23 cellular contexts compared by ENCODE assay signal in the genomic region with DNA sequence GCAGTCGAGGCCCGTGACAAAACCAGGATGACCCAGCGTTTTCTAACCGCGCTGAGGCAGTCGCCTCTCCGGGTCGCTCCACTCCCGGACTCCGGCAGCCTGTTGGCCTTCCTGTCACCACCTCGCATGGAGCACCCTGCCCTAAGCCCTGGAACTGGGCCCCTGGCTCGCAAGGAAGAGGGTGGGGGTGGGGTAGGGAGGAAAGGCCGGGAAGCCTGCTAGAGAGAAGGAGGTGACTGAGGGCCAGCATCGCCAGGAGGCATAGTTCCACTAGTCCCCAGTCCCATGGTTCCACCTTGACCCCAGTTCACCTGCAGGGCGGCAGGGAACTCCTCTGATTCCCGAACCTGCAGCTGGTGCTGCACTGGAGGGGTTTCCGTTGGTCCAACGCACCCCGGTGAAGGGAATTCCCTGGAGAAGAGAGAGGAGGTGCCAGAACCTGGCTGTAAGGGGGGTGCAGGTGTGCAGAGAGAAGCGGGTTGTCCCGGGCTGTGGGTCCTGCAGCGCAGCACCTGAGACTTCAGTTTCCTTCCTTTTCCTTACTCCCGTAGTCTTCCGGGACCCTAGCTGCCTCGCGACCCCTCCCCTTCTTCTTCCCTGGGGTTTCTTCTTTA. TPM values are rescaled to one million over a fixed set of nuclear protein-coding genes. Genes with fewer than 3 reads are reported as not detected.
"Had no signal": no experiment of that assay in that cellular context is flagged by ENCODE, and none has a peak within 500 bp of the region (broad histone marks: within the 10 kb centered on the region; RNA-seq: fewer than 3 reads in every experiment).

No MANE protein-coding gene starts in this region.

- H3K4me3 Mint-ChIP-seq: activated B cell treated with CpG ODN at 0.5 μM for 24 hours; activated CD4-positive, alpha-beta memory T cell treated with anti-CD3 and anti-CD28 coated beads, Interleukin-2, amount 10 ng/mL, durations not matched to agents 7 days and 5 days; activated naive CD4-positive, alpha-beta T cell treated with anti-CD3 and anti-CD28 coated beads for 36 hours; activated naive CD8-positive, alpha-beta T cell treated with anti-CD3 and anti-CD28 coated beads, Interleukin-2, amount 50 U/mL, for 24 hours; activated T-helper 17 cell treated with anti-CD3 and anti-CD28 coated beads, Interleukin-2, amount 50 U/mL, for 72 hours; brain; natural killer cell; stimulated activated naive CD8-positive, alpha-beta T cell treated with anti-CD3 and anti-CD28 coated beads, Interleukin-15, Interleukin-2, amounts not matched to agents 100 ng/mL and 50 ng/mL, for 24 hours; T-cell had no signal

- H3K27ac Mint-ChIP-seq: activated B cell treated with CpG ODN at 0.5 μM for 24 hours; activated CD4-positive, alpha-beta memory T cell treated with anti-CD3 and anti-CD28 coated beads, Interleukin-2, amount 10 ng/mL, durations not matched to agents 7 days and 5 days; activated naive CD4-positive, alpha-beta T cell treated with anti-CD3 and anti-CD28 coated beads for 36 hours; activated naive CD8-positive, alpha-beta T cell treated with anti-CD3 and anti-CD28 coated beads, Interleukin-2, amount 50 U/mL, for 24 hours; activated T-helper 17 cell treated with anti-CD3 and anti-CD28 coated beads, Interleukin-2, amount 50 U/mL, for 72 hours; brain; natural killer cell; progenitor cell of endocrine pancreas; stimulated activated naive CD8-positive, alpha-beta T cell treated with anti-CD3 and anti-CD28 coated beads, Interleukin-15, Interleukin-2, amounts not matched to agents 100 ng/mL and 50 ng/mL, for 24 hours; T-cell had no signal

- H3K36me3 ChIP-seq: gastrocnemius medialis, right atrium auricular region, tibial nerve, vagina had no signal

- H3K27ac ChIP-seq: gastrocnemius medialis, right atrium auricular region, tibial nerve, vagina had no signal

- ATAC-seq: activated naive CD8-positive, alpha-beta T cell treated with anti-CD3 and anti-CD28 coated beads, Interleukin-2, amount 50 U/mL, for 24 hours; activated T-helper 17 cell treated with anti-CD3 and anti-CD28 coated beads, Interleukin-2, amount 50 U/mL, for 72 hours; esophagus mucosa; gastrocnemius medialis; natural killer cell; T-cell had no signal

- H3K9me3 ChIP-seq: gastrocnemius medialis, right atrium auricular region, tibial nerve, vagina had no signal

- H3K4me3 ChIP-seq: gastrocnemius medialis, right atrium auricular region, tibial nerve, vagina had no signal

- DNase-seq: activated B cell treated with CpG ODN at 0.5 μM for 24 hours; activated CD4-positive, alpha-beta memory T cell treated with anti-CD3 and anti-CD28 coated beads, Interleukin-2, amount 10 ng/mL, durations not matched to agents 7 days and 5 days; activated CD4-positive, alpha-beta T cell treated with anti-CD3 and anti-CD28 coated beads for 4 hours; activated naive CD4-positive, alpha-beta T cell treated with anti-CD3 and anti-CD28 coated beads for 36 hours; activated naive CD8-positive, alpha-beta T cell treated with anti-CD3 and anti-CD28 coated beads, Interleukin-2, amount 50 U/mL, for 24 hours; activated T-cell treated with anti-CD3 and anti-CD28 coated beads, Interleukin-2, amount 50 U/mL, for 1 hour; anterior cingulate cortex; central memory CD4-positive, alpha-beta T cell; cortex of kidney; effector CD4-positive, alpha-beta T cell; gastrocnemius medialis; mesenchymal stem cell; natural killer cell; occipital lobe had no signal

- H3K36me3 Mint-ChIP-seq: brain, natural killer cell, T-cell had no signal

- H3K9me3 Mint-ChIP-seq: activated B cell treated with CpG ODN at 0.5 μM for 24 hours; activated CD4-positive, alpha-beta memory T cell treated with anti-CD3 and anti-CD28 coated beads, Interleukin-2, amount 10 ng/mL, durations not matched to agents 7 days and 5 days; activated naive CD4-positive, alpha-beta T cell treated with anti-CD3 and anti-CD28 coated beads for 36 hours; activated naive CD8-positive, alpha-beta T cell treated with anti-CD3 and anti-CD28 coated beads, Interleukin-2, amount 50 U/mL, for 24 hours; activated T-helper 17 cell treated with anti-CD3 and anti-CD28 coated beads, Interleukin-2, amount 50 U/mL, for 72 hours; natural killer cell; stimulated activated naive CD8-positive, alpha-beta T cell treated with anti-CD3 and anti-CD28 coated beads, Interleukin-15, Interleukin-2, amounts not matched to agents 100 ng/mL and 50 ng/mL, for 24 hours; T-cell had no signal

RNA-seq across cellular contexts. Expression of gene EN1, which starts 11.8 kb away (rescaled TPM):
- total RNA-seq: activated B cell treated with CpG ODN at 0.5 μM for 24 hours; activated CD4-positive, alpha-beta memory T cell treated with anti-CD3 and anti-CD28 coated beads, Interleukin-2, amount 10 ng/mL, durations not matched to agents 7 days and 5 days; activated naive CD4-positive, alpha-beta T cell treated with anti-CD3 and anti-CD28 coated beads for 36 hours; activated T-helper 17 cell treated with anti-CD3 and anti-CD28 coated beads, Interleukin-2, amount 50 U/mL, for 72 hours; natural killer cell; occipital lobe; right atrium auricular region; T-cell; vagina had no signal
